In genomic region chr2:190534310-190535118, GRCh38 we compare ENCODE assay signal across 8 cellular contexts. TPM values are rescaled to one million over a fixed set of nuclear protein-coding genes. Genes with fewer than 3 reads are reported as not detected.
DNase-seq lines count a peak whose midpoint lies in the region; ATAC-seq and TF ChIP-seq lines count a peak whose summit lies in the region.

Gene NEMP2 (minus strand): TSS chr2:190534722. CDS start chr2:190534655, 67 bp downstream.

- peaks cover 43% of the 10 kb centered on the region for H3K36me3 Mint-ChIP-seq in activated naive CD4-positive, alpha-beta T cell treated with anti-CD3 and anti-CD28 coated beads for 36 hours (ENCODE audit: low read depth)

- TF ChIP-seq CTCF in KMS-11 (conservative IDR thresholded peaks at IDR 0.05; ENCODE audit: low read depth, low read length), result no peak
- no peak for TF ChIP-seq CTCF in omental fat pad (IDR thresholded peaks at IDR 0.05)
- peak in 1 of 6 experiments; percentile 10 for TF ChIP-seq CTCF in thyroid gland (IDR thresholded peaks at IDR 0.05)

- peak within 1 kb of the TSS; percentile 83 for H3K4me2 ChIP-seq in KMS-11

- no peaks in the 10 kb centered on the region for H4K20me1 ChIP-seq in KMS-11 (ENCODE audit: insufficient read depth)

- no peaks in the 10 kb centered on the region for H3K36me3 ChIP-seq in KMS-11 (ENCODE audit: insufficient read depth)
- H3K36me3 ChIP-seq in SK-N-MC (ENCODE audit: insufficient read depth, low read length), result peaks cover 5% of the 10 kb centered on the region; the same call in 1 of the 2 replicates
- no peaks in the 10 kb centered on the region for H3K36me3 ChIP-seq in thyroid gland

- peaks cover 28% of the 10 kb centered on the region for H3K9me3 Mint-ChIP-seq in activated naive CD4-positive, alpha-beta T cell treated with anti-CD3 and anti-CD28 coated beads for 36 hours

- TF ChIP-seq POLR2A in thyroid gland (IDR thresholded peaks at IDR 0.05), result peak; percentile 23 to 85

- H3K9me3 ChIP-seq in SK-N-MC (ENCODE audit: low read depth, low read length), result peaks cover 6% of the 10 kb centered on the region; the same call in 1 of the 2 replicates
- no peaks in the 10 kb centered on the region for H3K9me3 ChIP-seq in thyroid gland

- peak within 1 kb of the TSS; percentile 100 for H3K27ac Mint-ChIP-seq in activated naive CD4-positive, alpha-beta T cell treated with anti-CD3 and anti-CD28 coated beads for 36 hours

- H3K27ac ChIP-seq in KMS-11 (peak within 1 kb of the TSS; percentile 93), SK-N-MC (peak within 1 kb of the TSS; percentile 76), thyroid gland (peak within 1 kb of the TSS; percentile 97 to 99 (median 98))

- H3K4me3 ChIP-seq in KMS-11 (IDR thresholded peaks at IDR 0.05; ENCODE audit: insufficient read depth, low read depth, low read length) (peak within 1 kb of the TSS; percentile 85), SK-N-MC (peak within 1 kb of the TSS; percentile 87), thyroid gland (replicated peaks in 1 of 3) (peak within 1 kb of the TSS; percentile 73 to 86 (median 79))

- peaks cover 51% of the 10 kb centered on the region for H3K4me1 Mint-ChIP-seq in activated naive CD4-positive, alpha-beta T cell treated with anti-CD3 and anti-CD28 coated beads for 36 hours (ENCODE audit: low read depth)

- DNase-seq in EL (peak; percentile 86), SK-N-MC (ENCODE audit: low read depth, low spot score) (no peak), glomerular visceral epithelial cell (ENCODE audit: extremely low spot score) (peak; percentile 82), omental fat pad (ENCODE audit: low spot score) (peak; percentile 31), thyroid gland (peak; percentile 72 to 81)
- peak; percentile 82 for DNase-seq in activated naive CD4-positive, alpha-beta T cell treated with anti-CD3 and anti-CD28 coated beads for 36 hours

- 0 to 1% methylated on average over 15 to 21 of the region's 92 CpGs for WGBS in thyroid gland, 2 donors

- peaks cover 16% of the 10 kb centered on the region; the same call in 1 of the 2 replicates for H3K79me2 ChIP-seq in KMS-11 (ENCODE audit: insufficient read depth, low read depth)

- no peaks in the 10 kb centered on the region for H3K27me3 Mint-ChIP-seq in activated naive CD4-positive, alpha-beta T cell treated with anti-CD3 and anti-CD28 coated beads for 36 hours (ENCODE audit: low read depth)

- peak within 1 kb of the TSS; percentile 96 for H3K4me3 Mint-ChIP-seq in activated naive CD4-positive, alpha-beta T cell treated with anti-CD3 and anti-CD28 coated beads for 36 hours

- ATAC-seq in GM21786 (IDR thresholded peaks at IDR 0.05; ENCODE audit: unreplicated experiment) (peak; percentile 57), omental fat pad (ENCODE audit: low FRiP score) (peak; percentile 88)

- H3K4me1 ChIP-seq in KMS-11 (ENCODE audit: low read depth, poor library complexity, severe bottlenecking) (peaks cover 23% of the 10 kb centered on the region), thyroid gland (peaks cover 6 to 14% of the 10 kb centered on the region in 2 donors)

- H3K27me3 ChIP-seq in KMS-11 (ENCODE audit: insufficient read depth, low read depth) (no peaks in the 10 kb centered on the region), thyroid gland (no peaks in the 10 kb centered on the region)

- CTCF ChIA-PET in activated naive CD4-positive, alpha-beta T cell treated with anti-CD3 and anti-CD28 coated beads for 36 hours (lab: Charles Lee), result interaction anchor here (1.0 kb wide), 1 partner anchor 42 kb away, joined by 3 read pairs; no protein-coding TSS in a partner anchor

- H3K9ac ChIP-seq in KMS-11 (peak within 1 kb of the TSS; percentile 95), SK-N-MC (ENCODE audit: insufficient read length) (peak within 1 kb of the TSS; percentile 90)

- peak within 1 kb of the TSS; percentile 99 for H2AFZ ChIP-seq in KMS-11 (ENCODE audit: low read depth)

- intact Hi-C loops in activated naive CD4-positive, alpha-beta T cell treated with anti-CD3 and anti-CD28 coated beads for 36 hours (cut with micrococcal nuclease), result loop anchor here (1.0 to 10.0 kb wide), 15 partner anchors 127 to 1230 kb away; partner anchors contain the start of genes ASNSD1, GLS, NABP1 and ORMDL1
- intact Hi-C loops in thyroid gland (cut with DNase I), result loop anchor here (10.0 kb wide), 1 partner anchor 110 kb away; the partner anchor contains the start of gene NAB1

RNA-seq across cellular contexts. Expression of gene NEMP2, which starts in this region (rescaled TPM):
- 10 to 100 TPM; 32.9 to 34.2 TPM for total RNA-seq in activated naive CD4-positive, alpha-beta T cell treated with anti-CD3 and anti-CD28 coated beads for 36 hours
- 10 to 100 TPM in 1 of 4 donors, 1 to 10 TPM in 3; 2.6 to 10.5 (median 5.3) TPM for total RNA-seq in omental fat pad
- total RNA-seq in thyroid gland, result 1 to 10 TPM; 5.6 to 9.0 (median 7.3) TPM
